Comparison of ENCODE assay signal across 9 cellular contexts in the genomic region with DNA sequence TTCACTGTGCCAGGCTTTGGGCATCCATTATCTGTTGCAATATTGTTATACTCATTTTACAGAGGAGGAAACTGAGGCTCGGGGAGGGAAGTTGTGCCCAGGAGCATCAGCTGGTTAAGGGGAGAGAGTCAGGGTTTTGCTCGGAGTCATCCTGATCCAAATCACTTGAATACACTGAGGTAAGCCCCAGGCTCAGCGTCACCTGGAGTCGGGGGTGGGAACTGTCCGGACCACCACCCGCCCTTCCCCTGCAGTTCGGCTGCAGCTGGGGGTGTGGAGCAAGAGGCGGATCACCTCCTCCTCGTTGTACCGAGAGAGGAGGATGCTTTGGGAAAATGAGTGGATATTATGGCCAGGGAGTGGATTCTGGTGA. TPM values are rescaled to one million over a fixed set of nuclear protein-coding genes. Genes with fewer than 3 reads are reported as not detected.
DNase-seq lines count a peak whose midpoint lies in the region; ATAC-seq, FAIRE-seq and TF ChIP-seq lines count a peak whose summit lies in the region.
"Had no signal": no experiment of that assay in that cellular context is flagged by ENCODE, and none has a peak within 500 bp of the region (broad histone marks: within the 10 kb centered on the region; RNA-seq: fewer than 3 reads in every experiment).

No MANE protein-coding gene starts in this region.

- H3K4me1 ChIP-seq in HepG2 (ENCODE audit: insufficient read depth, low read length) (no peaks in the 10 kb centered on the region), right lobe of liver (peaks cover 0 to 5% (median 0%) of the 10 kb centered on the region in 4 donors), mucosa of stomach (ENCODE audit: control insufficient read depth, insufficient read depth, low read length) (peaks cover 11% of the 10 kb centered on the region)

- no peak overlapping the region for H3K4me3 ChIP-seq in HepG2 (replicated peaks in 1 of 3; ENCODE audit: insufficient read depth in 1 of 3, low read depth in 2 of 3, low read length in 3 of 3)
- peak overlapping the region in 1 of 3 donors; percentile 27 for H3K4me3 ChIP-seq in right lobe of liver
- peak overlapping the region; percentile 30 to 77 (median 64) for H3K4me3 ChIP-seq in dorsolateral prefrontal cortex
- peak overlapping the region; percentile 1 for H3K4me3 ChIP-seq in mucosa of stomach (ENCODE audit: low read length)

- no peak for TF ChIP-seq RAD21 in HepG2 (CRISPR knock-in tag; IDR thresholded peaks at IDR 0.05)

- no peaks in the 10 kb centered on the region for H3K79me2 ChIP-seq in HepG2 (ENCODE audit: insufficient read depth, low read length)

- no peaks in the 10 kb centered on the region for H3K36me3 ChIP-seq in HepG2 (replicated peaks in 1 of 2; ENCODE audit: control insufficient read depth in 1 of 2, insufficient read depth in 2 of 2, low read length in 2 of 2)
- no peaks in the 10 kb centered on the region for H3K36me3 ChIP-seq in right lobe of liver
- no peaks in the 10 kb centered on the region for H3K36me3 ChIP-seq in mucosa of stomach (ENCODE audit: control insufficient read depth, insufficient read depth, low read length)

- CTCF ChIA-PET in HepG2 (lab: Yijun Ruan, JAX; ENCODE audit: low intra/inter-chr PET ratio, low total read pairs) = no interaction called here

- no TSS peak for BruUV-seq in HepG2 (replicated peaks; lab: Mats Ljungman, UMichigan)

- H3K9ac ChIP-seq in HepG2 (ENCODE audit: insufficient read depth, low read depth, low read length) = no peak overlapping the region
- H3K9ac ChIP-seq in mucosa of stomach (ENCODE audit: low read length) = no peak overlapping the region

- ATAC-seq in HepG2 (peak; percentile 20; the same call in 1 of the 3 replicates), right lobe of liver (no peak), HG02970 (IDR thresholded peaks at IDR 0.05; ENCODE audit: low FRiP score, unreplicated experiment) (no peak)

- TF ChIP-seq POLR2A in HepG2 (IDR thresholded peaks at IDR 0.05; ENCODE audit: insufficient read depth in 1 of 2, low read depth in 2 of 2, low read length in 2 of 2) = no peak
- no peak for TF ChIP-seq POLR2A in right lobe of liver (IDR thresholded peaks at IDR 0.05)

- POLR2A ChIA-PET in HepG2 (lab: Yijun Ruan, JAX) = no interaction called here

- in situ Hi-C loops in HepG2 (cut with HindIII; ENCODE audit: extremely low pct_ligation_motif_present, low pct_unique_long_range_greater_than_20kb) = no loop called here

- H2AFZ ChIP-seq in HepG2 (ENCODE audit: low read length) = no peak overlapping the region

- WGBS in HepG2 (ENCODE audit: low lambda C conversion rate) = 31% methylated on average over 6 of the region's 10 CpGs
- WGBS in right lobe of liver (ENCODE audit: insufficient coverage, low coverage, low lambda C conversion rate, missing lambda C conversion rate) = 2% methylated on average over 7 of the region's 10 CpGs

- no peak overlapping the region for H3K27ac ChIP-seq in HepG2 (ENCODE audit: extremely low read length, insufficient read depth, low read length)
- no peak overlapping the region for H3K27ac ChIP-seq in right lobe of liver
- peak overlapping the region in 51 of 59 donors; percentile 6 to 90 (median 66) for H3K27ac ChIP-seq in dorsolateral prefrontal cortex

- no peak overlapping the region for H3K4me2 ChIP-seq in HepG2 (ENCODE audit: low read depth, low read length)

- no peaks in the 10 kb centered on the region; the same call in 1 of the 2 replicates for H4K20me1 ChIP-seq in HepG2 (ENCODE audit: insufficient read depth, low read length)

- intact Hi-C loops in HepG2 (cut with micrococcal nuclease; ENCODE audit: unreplicated experiment) (loop anchor here (10.0 kb wide), 1 partner anchor 180 kb away; no protein-coding TSS in a partner anchor), right lobe of liver (cut with DNase I) (no loop called here), dorsolateral prefrontal cortex (cut with DNase I) (loop anchor here (5.0 to 10.0 kb wide), 2 partner anchors 180 to 182 kb away; no protein-coding TSS in a partner anchor)

- no peak for TF ChIP-seq EP300 in HepG2 (IDR thresholded peaks at IDR 0.05; ENCODE audit: low read depth in 2 of 2, low read length in 2 of 2)
- TF ChIP-seq EP300 in HepG2 (CRISPR knock-in tag; IDR thresholded peaks at IDR 0.05; ENCODE audit: borderline replicate concordance) = no peak

- H3K9me3 ChIP-seq in HepG2 (ENCODE audit: low read length) = no peaks in the 10 kb centered on the region
- no peaks in the 10 kb centered on the region for H3K9me3 ChIP-seq in right lobe of liver
- H3K9me3 ChIP-seq in mucosa of stomach (ENCODE audit: control insufficient read depth, low read length) = no peaks in the 10 kb centered on the region

- FAIRE-seq in HepG2 (lab: Jason Lieb, UNC) = no peak

- H3K27me3 ChIP-seq in HepG2 (ENCODE audit: control insufficient read depth in 1 of 2, insufficient read depth in 2 of 2, low read length in 2 of 2) (peaks cover 0 to 53% of the 10 kb centered on the region in 2 experiments; a peak in 4 of 5 replicates), right lobe of liver (peaks cover 0 to 14% of the 10 kb centered on the region in 2 donors), dorsolateral prefrontal cortex (peaks cover 0 to 33% (median 0%) of the 10 kb centered on the region in 45 donors), mucosa of stomach (ENCODE audit: control insufficient read depth, insufficient read depth, low read length) (peaks cover 35% of the 10 kb centered on the region)

- no peak for TF ChIP-seq CTCF in HepG2 (CRISPR knock-in tag; IDR thresholded peaks at IDR 0.05)
- no peak for TF ChIP-seq CTCF in right lobe of liver (IDR thresholded peaks at IDR 0.05)
- TF ChIP-seq CTCF in dorsolateral prefrontal cortex (IDR thresholded peaks at IDR 0.05 in 54 of 56, conservative IDR thresholded peaks at IDR 0.05 in 2 of 56; ENCODE audit: low read depth in 1 of 56, partially characterized antibody in 56 of 56) = no peak

- no peak for DNase-seq in HepG2 (ENCODE audit: low spot score)
- DNase-seq in right lobe of liver = no peak
- DNase-seq in dorsolateral prefrontal cortex = peak in 1 of 10 donors; percentile 7
- DNase-seq in SW480 (ENCODE audit: low spot score) = no peak
- DNase-seq in NOMO-1 treated with DMSO at 0.1 percent for 48 hours (lab: John Stamatoyannopoulos, UW; ENCODE audit: unreplicated experiment) = no peak
- no peak for DNase-seq in NCI-H2029 (lab: John Stamatoyannopoulos, UW)
- DNase-seq: DND-41 had no signal

RNA-seq across cellular contexts. Expression of gene HRH1, which starts 0.6 kb away (rescaled TPM):
- total RNA-seq in HepG2 (2016; rRNA removed; fragmentation: Illumina TruSeq; extraction: Trizol) (not detected in 2 replicates), right lobe of liver (under 1 TPM in 4 of 6 experiments, not detected in 2; 0.14 to 0.66 (median 0.41) TPM), dorsolateral prefrontal cortex (10 to 100 TPM in 74 of 120 experiments, 1 to 10 TPM in 46; 2.4 to 22.9 (median 10.8) TPM)
- total RNA-seq in HepG2 (2016; cell fraction: cytosol; rRNA removed; fragmentation: Illumina TruSeq; extraction: Trizol; ENCODE audit: low read depth) = not detected in 2 replicates
- total RNA-seq in HepG2 (2016; cell fraction: insoluble cytoplasmic fraction; rRNA removed; fragmentation: Illumina TruSeq; extraction: Trizol) = not detected in 2 replicates
- not detected in 2 replicates for total RNA-seq in HepG2 (2016; cell fraction: membrane; rRNA removed; fragmentation: Illumina TruSeq; extraction: Trizol)
- not detected in 2 replicates for total RNA-seq in HepG2 (2016; cell fraction: nucleus; rRNA removed; fragmentation: Illumina TruSeq; extraction: Trizol)
- polyA plus RNA-seq in HepG2 (2011; rRNA removed) = not detected in 2 replicates
- polyA plus RNA-seq in HepG2 (2011; cell fraction: cytosol; rRNA removed) = 0.04 TPM in 1 of 2 replicates, not detected in the other
- polyA plus RNA-seq in HepG2 (2011; cell fraction: nucleus; rRNA removed) = not detected in 2 replicates
- polyA plus RNA-seq in HepG2 (2012) = not detected in 2 replicates
- polyA plus RNA-seq in HepG2 (2016; cell fraction: cytosol; fragmentation: Illumina TruSeq; extraction: Trizol; ENCODE audit: low read depth) = not detected in 2 replicates
- not detected in 2 replicates for polyA plus RNA-seq in HepG2 (2016; cell fraction: insoluble cytoplasmic fraction; fragmentation: Illumina TruSeq; extraction: Trizol; ENCODE audit: low read depth)
- polyA plus RNA-seq in HepG2 (2016; cell fraction: membrane; fragmentation: Illumina TruSeq; extraction: Trizol; ENCODE audit: low read depth) = not detected in 2 replicates
- not detected in 2 replicates for polyA plus RNA-seq in HepG2 (2016; cell fraction: nucleus; fragmentation: Illumina TruSeq; extraction: Trizol; ENCODE audit: insufficient read depth, low read depth)
- polyA minus RNA-seq in HepG2 (2011; rRNA and poly(A)+ RNA removed; ENCODE audit: low replicate concordance) = 26.1 TPM in 1 of 2 replicates, not detected in the other
- not detected in 2 replicates for polyA minus RNA-seq in HepG2 (2011; cell fraction: cytosol; rRNA and poly(A)+ RNA removed)
- not detected in 2 replicates for polyA minus RNA-seq in HepG2 (2011; cell fraction: nucleus; rRNA and poly(A)+ RNA removed)

Comparison
In these comparisons a context has a peak if more than half of its experiments do, and no peak if none do; other contexts are left out.
1. intact Hi-C loops: an anchor here in HepG2 (10.0 kb wide) and dorsolateral prefrontal cortex (5.0 to 10.0 kb wide); none called in right lobe of liver.
2. H3K27ac ChIP-seq: peak in dorsolateral prefrontal cortex (51 of 59); none in HepG2 (single experiment) and right lobe of liver (0 of 3).
3. H3K4me3 ChIP-seq: peak in dorsolateral prefrontal cortex (59 of 59) and mucosa of stomach (single experiment); none in HepG2 (0 of 3).